Comparison of ENCODE assay signal across 11 cellular contexts in the genomic region with DNA sequence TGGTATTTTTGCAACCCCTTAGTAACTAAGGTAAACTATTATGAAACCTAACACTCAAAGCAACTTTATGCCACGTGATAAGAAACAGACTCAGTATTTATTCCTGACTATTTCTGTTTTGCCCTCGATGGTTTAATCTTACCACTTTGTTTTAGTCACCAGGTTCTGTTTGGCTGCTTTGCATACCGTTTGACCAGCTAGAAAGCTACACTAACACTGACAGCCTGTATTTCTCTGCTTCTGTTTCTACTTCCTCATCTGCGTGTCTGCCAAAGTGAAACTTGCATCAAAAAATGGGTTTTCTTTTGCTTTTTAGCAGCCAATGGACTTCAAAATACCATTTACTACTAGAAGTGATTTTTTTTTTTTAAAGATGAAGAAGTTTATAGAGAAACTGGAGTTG.
DNase-seq lines count a peak whose midpoint lies in the region; ATAC-seq and TF ChIP-seq lines count a peak whose summit lies in the region.
"Had no signal": no experiment of that assay in that cellular context is flagged by ENCODE, and none has a peak within 500 bp of the region (broad histone marks: within the 10 kb centered on the region; RNA-seq: fewer than 3 reads in every experiment).

No MANE protein-coding gene starts in this region.

- ATAC-seq in GM19452 (IDR thresholded peaks at IDR 0.05; ENCODE audit: unreplicated experiment), result peak; percentile 87
- ATAC-seq in HG02981 (IDR thresholded peaks at IDR 0.05; ENCODE audit: unreplicated experiment), result peak; percentile 94
- no peak for ATAC-seq in CD8-positive, alpha-beta T cell

- no peaks in the 10 kb centered on the region for H3K36me3 ChIP-seq in GM06990 (ENCODE audit: control insufficient read depth, insufficient read depth, low read length)
- no peaks in the 10 kb centered on the region for H3K36me3 ChIP-seq in CD8-positive, alpha-beta T cell (ENCODE audit: insufficient read depth, low read length)
- no peaks in the 10 kb centered on the region for H3K36me3 ChIP-seq in MG63
- H3K36me3 ChIP-seq: thoracic aorta had no signal

- H3K27me3 ChIP-seq in GM06990 (replicated peaks; ENCODE audit: control insufficient read depth, insufficient read depth, low read length), result no peaks in the 10 kb centered on the region
- no peaks in the 10 kb centered on the region for H3K27me3 ChIP-seq in CD8-positive, alpha-beta T cell (ENCODE audit: insufficient read depth, low read length)
- no peaks in the 10 kb centered on the region for H3K27me3 ChIP-seq in MG63

- H3K27ac ChIP-seq in CD8-positive, alpha-beta T cell (ENCODE audit: low read depth, low read length), result no peak overlapping the region
- H3K27ac ChIP-seq: thoracic aorta had no signal

- H3K9me3 ChIP-seq in CD8-positive, alpha-beta T cell (ENCODE audit: low read length), result no peaks in the 10 kb centered on the region
- H3K9me3 ChIP-seq in MG63, result no peaks in the 10 kb centered on the region
- H3K9me3 ChIP-seq: thoracic aorta had no signal

- H3K4me3 ChIP-seq in GM06990 (replicated peaks; ENCODE audit: low read depth, low read length) (no peak overlapping the region), MG63 (no peak overlapping the region)
- no peak overlapping the region for H3K4me3 ChIP-seq in CD8-positive, alpha-beta T cell (ENCODE audit: low read depth, low read length)
- H3K4me3 ChIP-seq: thoracic aorta had no signal

- no peaks in the 10 kb centered on the region for H3K4me1 ChIP-seq in CD8-positive, alpha-beta T cell (ENCODE audit: insufficient read depth, low read length)

- no peaks in the 10 kb centered on the region for H3K4me1 Mint-ChIP-seq in CD8-positive, alpha-beta T cell (ENCODE audit: low read depth)

- intact Hi-C loops in CD8-positive, alpha-beta T cell (cut with DNase I, micrococcal nuclease), result no loop called here

- H3K27ac Mint-ChIP-seq in CD8-positive, alpha-beta T cell, result no peak overlapping the region

- POLR2A ChIA-PET in CD8-positive, alpha-beta T cell (lab: Charles Lee), result no interaction called here

- no peaks in the 10 kb centered on the region for H3K27me3 Mint-ChIP-seq in CD8-positive, alpha-beta T cell (ENCODE audit: low read depth)

- peak; percentile 58 for DNase-seq in GM06990 (ENCODE audit: extremely low read depth, insufficient read length)
- DNase-seq in NCI-H226, result peak; percentile 26
- DNase-seq in amniotic stem cell (lab: John Stamatoyannopoulos, UW), result no peak
- no peak for DNase-seq in CD8-positive, alpha-beta T cell
- no peak for DNase-seq in MG63
- DNase-seq in GM19238 (ENCODE audit: insufficient read length, low spot score), result no peak
- DNase-seq: activated effector memory CD4-positive, alpha-beta T cell treated with anti-CD3 and anti-CD28 coated beads, Interleukin-2, amount 50 U/mL, for 16 hours; NCI-H146 had no signal

- H3K36me3 Mint-ChIP-seq in CD8-positive, alpha-beta T cell, result no peaks in the 10 kb centered on the region

- CTCF ChIA-PET in CD8-positive, alpha-beta T cell (lab: Charles Lee), result no interaction called here

- TF ChIP-seq CTCF in GM06990 (IDR thresholded peaks at IDR 0.05; ENCODE audit: insufficient read depth, low read length, poor library complexity, severe bottlenecking), result no peak
- no peak for TF ChIP-seq CTCF in CD8-positive, alpha-beta T cell (IDR thresholded peaks at IDR 0.05)

- no peaks in the 10 kb centered on the region for H3K9me3 Mint-ChIP-seq in CD8-positive, alpha-beta T cell

- H3K4me3 Mint-ChIP-seq in CD8-positive, alpha-beta T cell, result no peak overlapping the region

Comparison
In these comparisons a context has a peak if more than half of its experiments do, and no peak if none do; other contexts are left out.
1. DNase-seq: peak in GM06990 (single experiment) and NCI-H226 (single experiment); none in amniotic stem cell (single experiment), CD8-positive, alpha-beta T cell (0 of 7), MG63 (single experiment) and GM19238 (single experiment).